ENCODE assay signal across 8 cellular contexts in genomic region chr22:37486224-37486845, GRCh38. TPM values are rescaled to one million over a fixed set of nuclear protein-coding genes. Genes with fewer than 3 reads are reported as not detected.
A peak's percentile ranks its signal among the peaks of the same experiment; 100 is the strongest.
DNase-seq lines count a peak whose midpoint lies in the region; ATAC-seq, FAIRE-seq and TF ChIP-seq lines count a peak whose summit lies in the region.

Gene MFNG, minus strand, starts transcription at chr22:37486384. Its CDS starts 207 bp downstream, at chr22:37486177.

- no peaks in the 10 kb centered on the region for H3K9me3 Mint-ChIP-seq in effector memory CD8-positive, alpha-beta T cell

- peak; percentile 98 for FAIRE-seq in GM12892 (lab: Jason Lieb, UNC)

- peaks cover 22% of the 10 kb centered on the region for H3K36me3 Mint-ChIP-seq in effector memory CD8-positive, alpha-beta T cell (ENCODE audit: insufficient read depth)

- H3K27me3 Mint-ChIP-seq in effector memory CD8-positive, alpha-beta T cell: no peaks in the 10 kb centered on the region

- ATAC-seq in HG02678 (IDR thresholded peaks at IDR 0.05; ENCODE audit: unreplicated experiment) (peak; percentile 69), GM21576 (IDR thresholded peaks at IDR 0.05; ENCODE audit: unreplicated experiment) (no peak)
- peak; percentile 65 for ATAC-seq in effector memory CD8-positive, alpha-beta T cell (replicated peaks)

- H3K4me3 Mint-ChIP-seq in effector memory CD8-positive, alpha-beta T cell: peak within 1 kb of the TSS; percentile 87 to 91

- DNase-seq in GM12892 (ENCODE audit: insufficient read length) (peak; percentile 97), NCI-H69 (lab: John Stamatoyannopoulos, UW) (peak; percentile 83), mesenteric fat pad (ENCODE audit: low spot score) (no peak)
- DNase-seq in activated CD8-positive, alpha-beta memory T cell treated with anti-CD3 and anti-CD28 coated beads for 1 hour (ENCODE audit: extremely low read depth in 1 of 2, low read depth in 1 of 2): peak; percentile 27 to 58
- peak; percentile 63 to 71 (median 67) for DNase-seq in effector memory CD8-positive, alpha-beta T cell
- peak; percentile 68 to 69 for DNase-seq in stimulated activated CD8-positive, alpha-beta memory T cell treated with anti-CD3 and anti-CD28 coated beads, Interleukin-2, amount 100 ng/mL, for 48 hours (ENCODE audit: low read depth in 2 of 2)

- peak within 1 kb of the TSS; percentile 94 to 97 for H3K27ac Mint-ChIP-seq in effector memory CD8-positive, alpha-beta T cell

- peaks cover 65 to 72% of the 10 kb centered on the region in 2 donors for H3K4me1 Mint-ChIP-seq in effector memory CD8-positive, alpha-beta T cell (ENCODE audit: low read depth in 2 of 2)

- TF ChIP-seq POLR2A in GM12892 (IDR thresholded peaks at IDR 0.05; ENCODE audit: low read depth, low read length): peak; percentile 68; the same call in 1 of the 2 replicates

RNA-seq across cellular contexts. Expression of gene MFNG, which starts in this region (rescaled TPM):
- polyA plus RNA-seq in GM12892 (2012; ENCODE audit: missing spikeins): 30.7 TPM
- total RNA-seq in mesenteric fat pad: 33.6 TPM
